Comparison of ENCODE assay signal across 37 cellular contexts in the genomic region with DNA sequence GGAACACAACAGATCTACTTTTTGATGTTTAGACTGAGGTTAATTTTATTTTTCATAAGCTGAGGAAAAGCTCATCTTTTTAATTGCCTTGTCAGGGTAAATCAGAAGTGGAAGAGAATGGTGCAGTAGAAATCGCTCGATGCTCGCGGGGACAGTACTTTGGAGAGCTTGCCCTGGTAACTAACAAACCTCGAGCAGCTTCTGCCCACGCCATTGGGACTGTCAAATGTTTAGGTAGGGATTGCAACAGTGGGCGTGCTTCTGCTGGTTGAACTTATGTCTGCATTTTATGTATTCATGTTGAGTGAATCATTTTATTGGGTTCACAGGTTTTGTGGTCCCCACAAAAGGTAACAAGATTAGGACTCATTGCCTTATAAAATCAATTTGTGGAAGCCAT.
"Had no signal": no experiment of that assay in that cellular context is flagged by ENCODE, and none has a peak within 500 bp of the region (broad histone marks: within the 10 kb centered on the region; RNA-seq: fewer than 3 reads in every experiment).

No MANE protein-coding gene starts in this region.

- H3K27me3 ChIP-seq: ascending aorta, cardiac muscle cell had no signal

- H3K27ac Mint-ChIP-seq: activated CD4-positive, alpha-beta memory T cell treated with anti-CD3 and anti-CD28 coated beads, Interleukin-2, amount 10 ng/mL, durations not matched to agents 7 days and 5 days; activated CD4-positive, alpha-beta T cell treated with anti-CD3 and anti-CD28 coated beads for 36 hours; activated CD4-positive, alpha-beta T cell treated with anti-CD3 and anti-CD28 coated beads, Interleukin-2, amount 10 ng/mL, durations not matched to agents 7 days and 5 days; activated CD8-positive, alpha-beta memory T cell treated with anti-CD3 and anti-CD28 coated beads, Interleukin-2, amount 10 ng/mL, durations not matched to agents 7 days and 5 days; activated CD8-positive, alpha-beta T cell treated with anti-CD3 and anti-CD28 coated beads, Interleukin-2, amount 10 ng/mL, durations not matched to agents 7 days and 5 days; activated naive CD4-positive, alpha-beta T cell treated with anti-CD3 and anti-CD28 coated beads, Interleukin-2, amount 10 ng/mL, durations not matched to agents 7 days and 5 days; activated naive CD8-positive, alpha-beta T cell; activated naive CD8-positive, alpha-beta T cell treated with anti-CD3 and anti-CD28 coated beads, Interleukin-2, amount 10 ng/mL, durations not matched to agents 7 days and 5 days; activated naive CD8-positive, alpha-beta T cell treated with anti-CD3 and anti-CD28 coated beads, Interleukin-2, amount 50 U/mL, for 24 hours; activated T-cell treated with anti-CD3 and anti-CD28 coated beads, Interleukin-2, amount 50 U/mL, for 24 hours; activated T-helper 2 cell treated with anti-CD3 and anti-CD28 coated beads, Interferon-gamma antibody, Interleukin-2, Interleukin-4, amounts not matched to agents 10 μg/mL and 5 μg/mL and 100 μg/mL, durations not matched to agents 14 hours and 24 hours and 36 hours; brain; T-helper 1 cell treated with Interleukin-12 subunit alpha and Interleukin-12 subunit beta and Interleukin-4 antibody, amounts not matched to agents 30 μg/mL and 1 μg/mL, for 36 hours; T-helper 2 cell treated with Interferon-gamma antibody and Interleukin-4, amounts not matched to agents 5 μg/mL and 100 μg/mL, for 36 hours had no signal

- H3K4me1 ChIP-seq: ascending aorta had no signal

- H3K4me1 Mint-ChIP-seq: activated CD4-positive, alpha-beta memory T cell treated with anti-CD3 and anti-CD28 coated beads, Interleukin-2, amount 10 ng/mL, durations not matched to agents 7 days and 5 days; activated CD4-positive, alpha-beta T cell treated with anti-CD3 and anti-CD28 coated beads for 36 hours; activated CD4-positive, alpha-beta T cell treated with anti-CD3 and anti-CD28 coated beads, Interleukin-2, amount 10 ng/mL, durations not matched to agents 7 days and 5 days; activated naive CD4-positive, alpha-beta T cell treated with anti-CD3 and anti-CD28 coated beads, Interleukin-2, amount 10 ng/mL, durations not matched to agents 7 days and 5 days; activated naive CD4-positive, alpha-beta T cell treated with anti-CD3 and anti-CD28 coated beads, Interleukin-2, amount 50 U/mL, for 24 hours; activated naive CD8-positive, alpha-beta T cell treated with anti-CD3 and anti-CD28 coated beads, Interleukin-2, amount 10 ng/mL, durations not matched to agents 7 days and 5 days; activated naive CD8-positive, alpha-beta T cell treated with anti-CD3 and anti-CD28 coated beads, Interleukin-2, amount 50 U/mL, for 24 hours; brain; central memory CD8-positive, alpha-beta T cell had no signal

- FAIRE-seq: bronchial epithelial cell, TTC549 had no signal

- H3K9me3 ChIP-seq: ascending aorta had no signal

- H3K4me3 Mint-ChIP-seq: activated CD4-positive, alpha-beta memory T cell treated with anti-CD3 and anti-CD28 coated beads, Interleukin-2, amount 10 ng/mL, durations not matched to agents 7 days and 5 days; activated CD4-positive, alpha-beta T cell treated with anti-CD3 and anti-CD28 coated beads for 36 hours; activated CD4-positive, alpha-beta T cell treated with anti-CD3 and anti-CD28 coated beads, Interleukin-2, amount 10 ng/mL, durations not matched to agents 7 days and 5 days; activated CD8-positive, alpha-beta memory T cell treated with anti-CD3 and anti-CD28 coated beads, Interleukin-2, amount 10 ng/mL, durations not matched to agents 7 days and 5 days; activated CD8-positive, alpha-beta T cell treated with anti-CD3 and anti-CD28 coated beads, Interleukin-2, amount 10 ng/mL, durations not matched to agents 7 days and 5 days; activated naive CD4-positive, alpha-beta T cell treated with anti-CD3 and anti-CD28 coated beads, Interleukin-2, amount 10 ng/mL, durations not matched to agents 7 days and 5 days; activated naive CD4-positive, alpha-beta T cell treated with anti-CD3 and anti-CD28 coated beads, Interleukin-2, amount 50 U/mL, for 24 hours; activated naive CD8-positive, alpha-beta T cell; activated naive CD8-positive, alpha-beta T cell treated with anti-CD3 and anti-CD28 coated beads, Interleukin-2, amount 10 ng/mL, durations not matched to agents 7 days and 5 days; activated naive CD8-positive, alpha-beta T cell treated with anti-CD3 and anti-CD28 coated beads, Interleukin-2, amount 50 U/mL, for 24 hours; activated T-cell treated with anti-CD3 and anti-CD28 coated beads, Interleukin-2, amount 50 U/mL, for 24 hours; brain; central memory CD8-positive, alpha-beta T cell; T-helper 1 cell treated with Interleukin-12 subunit alpha and Interleukin-12 subunit beta and Interleukin-4 antibody, amounts not matched to agents 30 μg/mL and 1 μg/mL, for 36 hours; T-helper 2 cell treated with Interferon-gamma antibody and Interleukin-4, amounts not matched to agents 5 μg/mL and 100 μg/mL, for 36 hours had no signal

- H3K9me3 Mint-ChIP-seq: activated CD4-positive, alpha-beta memory T cell treated with anti-CD3 and anti-CD28 coated beads, Interleukin-2, amount 10 ng/mL, durations not matched to agents 7 days and 5 days; activated CD4-positive, alpha-beta T cell treated with anti-CD3 and anti-CD28 coated beads, Interleukin-2, amount 10 ng/mL, durations not matched to agents 7 days and 5 days; activated naive CD4-positive, alpha-beta T cell treated with anti-CD3 and anti-CD28 coated beads, Interleukin-2, amount 10 ng/mL, durations not matched to agents 7 days and 5 days; activated naive CD4-positive, alpha-beta T cell treated with anti-CD3 and anti-CD28 coated beads, Interleukin-2, amount 50 U/mL, for 24 hours; activated naive CD8-positive, alpha-beta T cell treated with anti-CD3 and anti-CD28 coated beads, Interleukin-2, amount 10 ng/mL, durations not matched to agents 7 days and 5 days; activated naive CD8-positive, alpha-beta T cell treated with anti-CD3 and anti-CD28 coated beads, Interleukin-2, amount 50 U/mL, for 24 hours; activated T-cell treated with anti-CD3 and anti-CD28 coated beads, Interleukin-2, amount 50 U/mL, for 24 hours; activated T-helper 2 cell treated with anti-CD3 and anti-CD28 coated beads, Interferon-gamma antibody, Interleukin-2, Interleukin-4, amounts not matched to agents 10 μg/mL and 5 μg/mL and 100 μg/mL, durations not matched to agents 14 hours and 24 hours and 36 hours; brain; central memory CD8-positive, alpha-beta T cell; T-helper 1 cell treated with Interleukin-12 subunit alpha and Interleukin-12 subunit beta and Interleukin-4 antibody, amounts not matched to agents 30 μg/mL and 1 μg/mL, for 36 hours; T-helper 2 cell treated with Interferon-gamma antibody and Interleukin-4, amounts not matched to agents 5 μg/mL and 100 μg/mL, for 36 hours had no signal

- H3K4me3 ChIP-seq: ascending aorta, cardiac muscle cell had no signal

- H3K36me3 Mint-ChIP-seq: activated CD8-positive, alpha-beta memory T cell treated with anti-CD3 and anti-CD28 coated beads, Interleukin-2, amount 10 ng/mL, durations not matched to agents 7 days and 5 days; activated naive CD4-positive, alpha-beta T cell treated with anti-CD3 and anti-CD28 coated beads, Interleukin-2, amount 10 ng/mL, durations not matched to agents 7 days and 5 days; activated naive CD4-positive, alpha-beta T cell treated with anti-CD3 and anti-CD28 coated beads, Interleukin-2, amount 50 U/mL, for 24 hours; activated naive CD8-positive, alpha-beta T cell; activated naive CD8-positive, alpha-beta T cell treated with anti-CD3 and anti-CD28 coated beads, Interleukin-2, amount 10 ng/mL, durations not matched to agents 7 days and 5 days had no signal

- H3K36me3 ChIP-seq: ascending aorta had no signal

- ATAC-seq: activated CD4-positive, alpha-beta T cell treated with anti-CD3 and anti-CD28 coated beads for 36 hours; activated CD4-positive, CD25-positive, alpha-beta regulatory T cell treated with anti-CD3 and anti-CD28 coated beads, Interleukin-2, amount 50 U/mL, for 24 hours; activated CD8-positive, alpha-beta memory T cell treated with anti-CD3 and anti-CD28 coated beads, Interleukin-2, amount 10 ng/mL, durations not matched to agents 7 days and 5 days; activated CD8-positive, alpha-beta T cell treated with anti-CD3 and anti-CD28 coated beads, Interleukin-2, amount 10 ng/mL, durations not matched to agents 7 days and 5 days; activated naive CD8-positive, alpha-beta T cell treated with anti-CD3 and anti-CD28 coated beads, Interleukin-2, amount 50 U/mL, for 24 hours had no signal

- H3K27me3 Mint-ChIP-seq: activated CD4-positive, alpha-beta T cell treated with anti-CD3 and anti-CD28 coated beads for 36 hours; activated naive CD4-positive, alpha-beta T cell treated with anti-CD3 and anti-CD28 coated beads, Interleukin-2, amount 50 U/mL, for 24 hours; activated naive CD8-positive, alpha-beta T cell; activated naive CD8-positive, alpha-beta T cell treated with anti-CD3 and anti-CD28 coated beads, Interleukin-2, amount 10 ng/mL, durations not matched to agents 7 days and 5 days; activated naive CD8-positive, alpha-beta T cell treated with anti-CD3 and anti-CD28 coated beads, Interleukin-2, amount 50 U/mL, for 24 hours; activated T-cell treated with anti-CD3 and anti-CD28 coated beads, Interleukin-2, amount 50 U/mL, for 24 hours; brain had no signal

- DNase-seq: activated CD4-positive, alpha-beta memory T cell treated with anti-CD3 and anti-CD28 coated beads, Interleukin-2, amount 10 ng/mL, durations not matched to agents 7 days and 5 days; activated CD4-positive, alpha-beta T cell treated with anti-CD3 and anti-CD28 coated beads for 1 hour; activated CD4-positive, alpha-beta T cell treated with anti-CD3 and anti-CD28 coated beads for 36 hours; activated CD4-positive, alpha-beta T cell treated with anti-CD3 and anti-CD28 coated beads for 48 hours; activated CD4-positive, alpha-beta T cell treated with anti-CD3 and anti-CD28 coated beads, Interleukin-2, amount 10 ng/mL, durations not matched to agents 7 days and 5 days; activated CD4-positive, alpha-beta T cell treated with anti-CD3 and anti-CD28 coated beads, Interleukin-2, amount 50 U/mL, for 48 hours; activated CD4-positive, CD25-positive, alpha-beta regulatory T cell; activated CD8-positive, alpha-beta memory T cell treated with anti-CD3 and anti-CD28 coated beads for 24 hours; activated CD8-positive, alpha-beta memory T cell treated with anti-CD3 and anti-CD28 coated beads, Interleukin-2, amount 10 ng/mL, durations not matched to agents 7 days and 5 days; activated CD8-positive, alpha-beta memory T cell treated with anti-CD3 and anti-CD28 coated beads, Interleukin-2, amount 50 U/mL, for 48 hours; activated CD8-positive, alpha-beta T cell treated with anti-CD3 and anti-CD28 coated beads, Interleukin-2, amount 10 ng/mL, durations not matched to agents 7 days and 5 days; activated effector memory CD4-positive, alpha-beta T cell treated with Interleukin-2 at 50 U/mL for 16 hours; activated gamma-delta T cell; activated naive CD4-positive, alpha-beta T cell treated with anti-CD3 and anti-CD28 coated beads, Interleukin-2, amount 10 ng/mL, durations not matched to agents 7 days and 5 days; activated naive CD4-positive, alpha-beta T cell treated with Interleukin-2 at 50 U/mL for 16 hours; activated naive CD8-positive, alpha-beta T cell treated with anti-CD3 and anti-CD28 coated beads, Interleukin-2, amount 10 ng/mL, durations not matched to agents 7 days and 5 days; activated naive CD8-positive, alpha-beta T cell treated with anti-CD3 and anti-CD28 coated beads, Interleukin-2, amount 50 U/mL, for 24 hours; activated T-cell treated with anti-CD3 and anti-CD28 coated beads, Interleukin-2, amount 50 U/mL, for 24 hours; activated T-cell treated with anti-CD3 and anti-CD28 coated beads, Interleukin-2, amount 50 U/mL, for 48 hours; amygdala; cerebellar nuclear complex; T-helper 1 cell; T-helper 2 cell; T-helper 9 cell had no signal

- H3K27ac ChIP-seq: ascending aorta, cardiac muscle cell, VCaP had no signal
